21 cellular contexts compared by ENCODE assay signal in genomic region chr10:60467202-60467546, GRCh38.
"Had no signal": no experiment of that assay in that cellular context is flagged by ENCODE, and none has a peak within 500 bp of the region (broad histone marks: within the 10 kb centered on the region; RNA-seq: fewer than 3 reads in every experiment).

No MANE protein-coding gene starts in this region.

- H3K27ac Mint-ChIP-seq: activated CD8-positive, alpha-beta T cell treated with anti-CD3 and anti-CD28 coated beads, Interleukin-2, amount 10 ng/mL, durations not matched to agents 7 days and 5 days; activated naive CD8-positive, alpha-beta T cell treated with anti-CD3 and anti-CD28 coated beads, Interleukin-2, amount 10 ng/mL, durations not matched to agents 7 days and 5 days; immature natural killer cell; naive B cell; T-helper 2 cell treated with Interferon-gamma antibody and Interleukin-4, amounts not matched to agents 5 μg/mL and 100 μg/mL, for 36 hours; type B pancreatic cell had no signal

- H3K36me3 ChIP-seq: cardiac muscle cell, lower lobe of right lung, spleen, thoracic aorta had no signal

- H3K4me1 Mint-ChIP-seq: activated naive CD8-positive, alpha-beta T cell treated with anti-CD3 and anti-CD28 coated beads, Interleukin-2, amount 10 ng/mL, durations not matched to agents 7 days and 5 days; immature natural killer cell had no signal

- H3K4me1 ChIP-seq: lower lobe of right lung had no signal

- H3K27me3 ChIP-seq: cardiac muscle cell, foreskin keratinocyte, spleen had no signal

- H3K4me3 ChIP-seq: cardiac muscle cell, lower lobe of right lung, spleen, thoracic aorta had no signal

- H3K27ac ChIP-seq: cardiac muscle cell, foreskin keratinocyte, lower lobe of right lung, spleen, thoracic aorta had no signal

- H3K36me3 Mint-ChIP-seq: activated naive CD8-positive, alpha-beta T cell treated with anti-CD3 and anti-CD28 coated beads, Interleukin-2, amount 10 ng/mL, durations not matched to agents 7 days and 5 days; immature natural killer cell; naive B cell; type B pancreatic cell had no signal

- H3K4me3 Mint-ChIP-seq: activated CD8-positive, alpha-beta T cell treated with anti-CD3 and anti-CD28 coated beads, Interleukin-2, amount 10 ng/mL, durations not matched to agents 7 days and 5 days; activated naive CD8-positive, alpha-beta T cell treated with anti-CD3 and anti-CD28 coated beads, Interleukin-2, amount 10 ng/mL, durations not matched to agents 7 days and 5 days; immature natural killer cell; naive B cell; T-helper 2 cell treated with Interferon-gamma antibody and Interleukin-4, amounts not matched to agents 5 μg/mL and 100 μg/mL, for 36 hours; type B pancreatic cell had no signal

- H3K9me3 ChIP-seq: lower lobe of right lung, spleen, thoracic aorta had no signal

- DNase-seq: activated CD4-positive, alpha-beta T cell treated with anti-CD3 and anti-CD28 coated beads for 1 hour; activated CD4-positive, alpha-beta T cell treated with anti-CD3 and anti-CD28 coated beads, Interleukin-2, amount 50 U/mL, for 1 hour; activated CD8-positive, alpha-beta T cell treated with anti-CD3 and anti-CD28 coated beads, Interleukin-2, amount 10 ng/mL, durations not matched to agents 7 days and 5 days; activated naive CD8-positive, alpha-beta T cell treated with anti-CD3 and anti-CD28 coated beads, Interleukin-2, amount 10 ng/mL, durations not matched to agents 7 days and 5 days; activated T-cell treated with anti-CD3 and anti-CD28 coated beads, Interleukin-2, amount 50 U/mL, for 1 hour; amygdala; cortex of kidney; erythroblast; foreskin keratinocyte; immature natural killer cell; lower lobe of right lung; naive B cell; nucleus accumbens; posterior cingulate gyrus; spleen; stimulated activated CD4-positive, alpha-beta T cell treated with anti-CD3 and anti-CD28 coated beads, Interleukin-4, amount 100 ng/mL, for 1 hour; stimulated activated naive CD4-positive, alpha-beta T cell treated with Interleukin-2 at 50 U/mL for 16 hours had no signal

- H3K9me3 Mint-ChIP-seq: activated naive CD8-positive, alpha-beta T cell treated with anti-CD3 and anti-CD28 coated beads, Interleukin-2, amount 10 ng/mL, durations not matched to agents 7 days and 5 days; naive B cell; T-helper 2 cell treated with Interferon-gamma antibody and Interleukin-4, amounts not matched to agents 5 μg/mL and 100 μg/mL, for 36 hours; type B pancreatic cell had no signal

- H3K27me3 Mint-ChIP-seq: naive B cell, type B pancreatic cell had no signal
